ENCODE assay signal across 8 cellular contexts in the genomic region with DNA sequence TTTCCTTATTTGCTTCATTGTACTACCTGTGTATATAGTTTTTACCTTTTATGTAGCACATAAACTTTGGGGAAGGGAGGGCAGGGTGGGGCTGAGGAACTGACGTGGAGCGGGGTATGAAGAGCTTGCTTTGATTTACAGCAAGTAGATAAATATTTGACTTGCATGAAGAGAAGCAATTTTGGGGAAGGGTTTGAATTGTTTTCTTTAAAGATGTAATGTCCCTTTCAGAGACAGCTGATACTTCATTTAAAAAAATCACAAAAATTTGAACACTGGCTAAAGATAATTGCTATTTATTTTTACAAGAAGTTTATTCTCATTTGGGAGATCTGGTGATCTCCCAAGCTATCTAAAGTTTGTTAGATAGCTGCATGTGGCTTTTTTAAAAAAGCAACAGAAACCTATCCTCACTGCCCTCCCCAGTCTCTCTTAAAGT. TPM values are rescaled to one million over a fixed set of nuclear protein-coding genes. Genes with fewer than 3 reads are reported as not detected.
A peak's percentile ranks its signal among the peaks of the same experiment; 100 is the strongest.
DNase-seq lines count a peak whose midpoint lies in the region; ATAC-seq, FAIRE-seq and TF ChIP-seq lines count a peak whose summit lies in the region.

No MANE protein-coding gene starts in this region.

- FAIRE-seq in GM12891 (lab: Jason Lieb, UNC) (peak; percentile 20), HepG2 (lab: Jason Lieb, UNC) (peak; percentile 12), H54 (lab: Jason Lieb, UNC) (no peak)

- BruUV-seq in HepG2 (replicated peaks; lab: Mats Ljungman, UMichigan), result no TSS peak

- peak overlapping the region; percentile 79 for H3K4me3 ChIP-seq in WI38 (ENCODE audit: low read depth, low read length)
- H3K4me3 ChIP-seq in HepG2 (replicated peaks in 1 of 3; ENCODE audit: insufficient read depth in 1 of 3, low read depth in 2 of 3, low read length in 3 of 3), result peak overlapping the region in 2 of 3 experiments; percentile 9 to 96; a peak in 3 of 6 replicates

- DNase-seq in GM12891 (ENCODE audit: insufficient read length, low spot score) (no peak), HepG2 (ENCODE audit: low spot score) (no peak), kidney tubule cell (ENCODE audit: low spot score) (no peak), H54 (ENCODE audit: insufficient read length, low spot score) (no peak)

- H3K4me1 ChIP-seq in HepG2 (ENCODE audit: insufficient read depth, low read length), result peaks cover 39% of the 10 kb centered on the region

- H3K9me3 ChIP-seq in HepG2 (ENCODE audit: low read length), result no peaks in the 10 kb centered on the region

- no peak for ATAC-seq in HepG2
- no peak for ATAC-seq in GM18868 (IDR thresholded peaks at IDR 0.05; ENCODE audit: unreplicated experiment)
- ATAC-seq in GM19328 (IDR thresholded peaks at IDR 0.05; ENCODE audit: unreplicated experiment), result no peak

- H3K27me3 ChIP-seq in HepG2 (ENCODE audit: control insufficient read depth in 1 of 2, insufficient read depth in 2 of 2, low read length in 2 of 2), result no peaks in the 10 kb centered on the region; a peak in 1 of 5 replicates

- 0 out of 5 replicates have a peak, but pooled peaks cover 1 to 9% of the 10 kb centered on the region in 2 experiments for H3K36me3 ChIP-seq in HepG2 (replicated peaks in 1 of 2; ENCODE audit: control insufficient read depth in 1 of 2, insufficient read depth in 2 of 2, low read length in 2 of 2)

- CTCF ChIA-PET in HepG2 (lab: Yijun Ruan, JAX; ENCODE audit: low intra/inter-chr PET ratio, low total read pairs), result no interaction called here

- TF ChIP-seq POLR2A in GM12891 (IDR thresholded peaks at IDR 0.05; ENCODE audit: low read depth, low read length) (no peak), HepG2 (IDR thresholded peaks at IDR 0.05; ENCODE audit: insufficient read depth in 1 of 2, low read depth in 2 of 2, low read length in 2 of 2) (no peak), H54 (IDR thresholded peaks at IDR 0.05; ENCODE audit: low read depth, low read length) (no peak)

- in situ Hi-C loops in HepG2 (cut with HindIII; ENCODE audit: extremely low pct_ligation_motif_present, low pct_unique_long_range_greater_than_20kb), result loop anchor here (25.0 kb wide), 1 partner anchor 634 kb away; no protein-coding TSS in a partner anchor

- POLR2A ChIA-PET in HepG2 (lab: Yijun Ruan, JAX), result interaction anchor here (0.7 kb wide), 1 partner anchor 16 kb away, joined by 3 read pairs; no protein-coding TSS in a partner anchor

- TF ChIP-seq RAD21 in HepG2 (CRISPR knock-in tag; IDR thresholded peaks at IDR 0.05), result no peak

- H3K79me2 ChIP-seq in HepG2 (ENCODE audit: insufficient read depth, low read length), result peaks cover 70% of the 10 kb centered on the region

- peaks cover 15% of the 10 kb centered on the region; the same call in 1 of the 2 replicates for H4K20me1 ChIP-seq in HepG2 (ENCODE audit: insufficient read depth, low read length)

- 10% methylated on average over 2 of the region's 2 CpGs for WGBS in HepG2 (ENCODE audit: low lambda C conversion rate)

- intact Hi-C loops in HepG2 (cut with micrococcal nuclease; ENCODE audit: unreplicated experiment), result no loop called here

- TF ChIP-seq EP300 in HepG2 (IDR thresholded peaks at IDR 0.05; ENCODE audit: low read depth in 2 of 2, low read length in 2 of 2), result no peak
- TF ChIP-seq EP300 in HepG2 (CRISPR knock-in tag; IDR thresholded peaks at IDR 0.05; ENCODE audit: borderline replicate concordance), result no peak

- no peak overlapping the region for H2AFZ ChIP-seq in HepG2 (ENCODE audit: low read length)

- peak overlapping the region; percentile 89 for H3K4me2 ChIP-seq in HepG2 (ENCODE audit: low read depth, low read length)

- H3K9ac ChIP-seq in HepG2 (ENCODE audit: insufficient read depth, low read depth, low read length), result peak overlapping the region; percentile 31; the same call in 1 of the 2 replicates

- H3K27ac ChIP-seq in 22Rv1, result peak overlapping the region; percentile 100
- peak overlapping the region; percentile 98 for H3K27ac ChIP-seq in HepG2 (ENCODE audit: extremely low read length, insufficient read depth, low read length)

- TF ChIP-seq CTCF in 22Rv1 (IDR thresholded peaks at IDR 0.05) (no peak), WI38 (IDR thresholded peaks at IDR 0.05; ENCODE audit: low read depth, low read length) (no peak), HepG2 (CRISPR knock-in tag; IDR thresholded peaks at IDR 0.05) (no peak)

TF ChIP-seq in GM12891, 5 proteins besides CTCF, POLR2A, EP300 and RAD21:
- TF ChIP-seq TAF1 (IDR thresholded peaks at IDR 0.05; ENCODE audit: low read depth, low read length) (no peak), PAX5 (IDR thresholded peaks at IDR 0.05; ENCODE audit: insufficient read depth, low read length, severe bottlenecking) (no peak), SPI1 (IDR thresholded peaks at IDR 0.05; ENCODE audit: low read depth, low read length) (no peak), POU2F2 (IDR thresholded peaks at IDR 0.05; ENCODE audit: low read depth, low read length) (no peak), POLR2AphosphoS5 (IDR thresholded peaks at IDR 0.05; ENCODE audit: low read depth, low read length) (no peak)

TF ChIP-seq in HepG2, 621 proteins besides CTCF, POLR2A, EP300 and RAD21 (continues in another document):
- TF ChIP-seq BCL6 (CRISPR knock-in tag; IDR thresholded peaks at IDR 0.05) (peak; percentile 35; the same call in 1 of the 2 replicates), AKAP8 (CRISPR knock-in tag; IDR thresholded peaks at IDR 0.05) (no peak), TCF7 (IDR thresholded peaks at IDR 0.05; ENCODE audit: low read depth) (peak; percentile 51; the same call in 1 of the 2 replicates), THYN1 (CRISPR knock-in tag; IDR thresholded peaks at IDR 0.05; ENCODE audit: borderline replicate concordance, low read depth) (no peak), GFI1 (CRISPR knock-in tag; IDR thresholded peaks at IDR 0.05; ENCODE audit: borderline replicate concordance) (peak; percentile 49; the same call in 1 of the 2 replicates), RBFOX2 (IDR thresholded peaks at IDR 0.05; ENCODE audit: low read depth, low read length) (0 out of 2 replicates have a peak, but pooled peaks have one; percentile 3)

RNA-seq across cellular contexts. Expression of a gene that starts 4.1 kb away (rescaled TPM):
- 11.8 TPM for polyA plus RNA-seq in GM12891 (2012; ENCODE audit: low read depth, missing spikeins)
- total RNA-seq in HepG2 (2016; rRNA removed; fragmentation: Illumina TruSeq; extraction: Trizol), result 37.2 and 39.6 TPM in 2 replicates
- 7.8 TPM in 2 replicates for total RNA-seq in HepG2 (2016; cell fraction: cytosol; rRNA removed; fragmentation: Illumina TruSeq; extraction: Trizol; ENCODE audit: low read depth)
- 39.5 and 39.9 TPM in 2 replicates for total RNA-seq in HepG2 (2016; cell fraction: insoluble cytoplasmic fraction; rRNA removed; fragmentation: Illumina TruSeq; extraction: Trizol)
- total RNA-seq in HepG2 (2016; cell fraction: membrane; rRNA removed; fragmentation: Illumina TruSeq; extraction: Trizol), result 22.3 and 22.5 TPM in 2 replicates
- total RNA-seq in HepG2 (2016; cell fraction: nucleus; rRNA removed; fragmentation: Illumina TruSeq; extraction: Trizol), result 31.7 and 35.6 TPM in 2 replicates
- polyA plus RNA-seq in HepG2 (2011; rRNA removed), result 18.8 and 20.1 TPM in 2 replicates
- polyA plus RNA-seq in HepG2 (2011; cell fraction: cytosol; rRNA removed), result 14.5 and 17.0 TPM in 2 replicates
- 9.6 and 9.9 TPM in 2 replicates for polyA plus RNA-seq in HepG2 (2011; cell fraction: nucleus; rRNA removed)
- polyA plus RNA-seq in HepG2 (2012), result 30.9 and 36.9 TPM in 2 replicates
- polyA plus RNA-seq in HepG2 (2016; cell fraction: cytosol; fragmentation: Illumina TruSeq; extraction: Trizol; ENCODE audit: low read depth), result 3.1 TPM in 2 replicates
- 48.4 and 51.0 TPM in 2 replicates for polyA plus RNA-seq in HepG2 (2016; cell fraction: insoluble cytoplasmic fraction; fragmentation: Illumina TruSeq; extraction: Trizol; ENCODE audit: low read depth)
- polyA plus RNA-seq in HepG2 (2016; cell fraction: membrane; fragmentation: Illumina TruSeq; extraction: Trizol; ENCODE audit: low read depth), result 11.6 TPM in 2 replicates
- polyA plus RNA-seq in HepG2 (2016; cell fraction: nucleus; fragmentation: Illumina TruSeq; extraction: Trizol; ENCODE audit: insufficient read depth, low read depth), result 40.3 and 40.5 TPM in 2 replicates
- 10.2 and 11.3 TPM in 2 replicates for polyA minus RNA-seq in HepG2 (2011; rRNA and poly(A)+ RNA removed; ENCODE audit: low replicate concordance)
- 18.2 and 23.5 TPM in 2 replicates for polyA minus RNA-seq in HepG2 (2011; cell fraction: cytosol; rRNA and poly(A)+ RNA removed)
- polyA minus RNA-seq in HepG2 (2011; cell fraction: nucleus; rRNA and poly(A)+ RNA removed), result 27.1 and 37.2 TPM in 2 replicates

RNA-seq across cellular contexts. Expression of a gene that starts 25.3 kb away (rescaled TPM):
- 1.4 TPM for polyA plus RNA-seq in GM12891 (2012; ENCODE audit: low read depth, missing spikeins)
- total RNA-seq in HepG2 (2016; rRNA removed; fragmentation: Illumina TruSeq; extraction: Trizol), result 1.2 and 1.4 TPM in 2 replicates
- total RNA-seq in HepG2 (2016; cell fraction: cytosol; rRNA removed; fragmentation: Illumina TruSeq; extraction: Trizol; ENCODE audit: low read depth), result 1.2 TPM in 1 of 2 replicates, not detected in the other
- 1.3 TPM in 2 replicates for total RNA-seq in HepG2 (2016; cell fraction: insoluble cytoplasmic fraction; rRNA removed; fragmentation: Illumina TruSeq; extraction: Trizol)
- 1.00 and 1.5 TPM in 2 replicates for total RNA-seq in HepG2 (2016; cell fraction: membrane; rRNA removed; fragmentation: Illumina TruSeq; extraction: Trizol)
- total RNA-seq in HepG2 (2016; cell fraction: nucleus; rRNA removed; fragmentation: Illumina TruSeq; extraction: Trizol), result 0.99 and 1.4 TPM in 2 replicates
- 1.5 and 2.0 TPM in 2 replicates for polyA plus RNA-seq in HepG2 (2011; rRNA removed)
- polyA plus RNA-seq in HepG2 (2011; cell fraction: cytosol; rRNA removed), result 0.97 and 1.0 TPM in 2 replicates
- 4.7 and 5.3 TPM in 2 replicates for polyA plus RNA-seq in HepG2 (2011; cell fraction: nucleus; rRNA removed)
- polyA plus RNA-seq in HepG2 (2012), result 0.60 and 2.4 TPM in 2 replicates
- 0.41 and 0.74 TPM in 2 replicates for polyA plus RNA-seq in HepG2 (2016; cell fraction: cytosol; fragmentation: Illumina TruSeq; extraction: Trizol; ENCODE audit: low read depth)
- polyA plus RNA-seq in HepG2 (2016; cell fraction: insoluble cytoplasmic fraction; fragmentation: Illumina TruSeq; extraction: Trizol; ENCODE audit: low read depth), result 0.99 and 1.1 TPM in 2 replicates
- 1.0 and 1.8 TPM in 2 replicates for polyA plus RNA-seq in HepG2 (2016; cell fraction: membrane; fragmentation: Illumina TruSeq; extraction: Trizol; ENCODE audit: low read depth)
- 4.4 and 4.9 TPM in 2 replicates for polyA plus RNA-seq in HepG2 (2016; cell fraction: nucleus; fragmentation: Illumina TruSeq; extraction: Trizol; ENCODE audit: insufficient read depth, low read depth)
- 1.8 TPM in 1 of 2 replicates, not detected in the other for polyA minus RNA-seq in HepG2 (2011; rRNA and poly(A)+ RNA removed; ENCODE audit: low replicate concordance)
- polyA minus RNA-seq in HepG2 (2011; cell fraction: cytosol; rRNA and poly(A)+ RNA removed), result 0.69 TPM in 1 of 2 replicates, not detected in the other
- 1.9 and 2.9 TPM in 2 replicates for polyA minus RNA-seq in HepG2 (2011; cell fraction: nucleus; rRNA and poly(A)+ RNA removed)
